ENCODE assay signal across 1 cellular context in genomic region chr20:33993800-33994623, GRCh38.
TF ChIP-seq lines count a peak whose summit lies in the region.

Gene RALY (plus strand): TSS chr20:33993911. CDS start chr20:34072075, 78,164 bp downstream.

TF ChIP-seq in IMR-90, 13 proteins besides CTCF, POLR2A, EP300 and RAD21 (continued from another document):
- TF ChIP-seq MAFK (IDR thresholded peaks at IDR 0.05; ENCODE audit: low read depth, low read length) (no peak), MXI1 (IDR thresholded peaks at IDR 0.05; ENCODE audit: borderline replicate concordance, low read depth, low read length) (peak; percentile 54), BHLHE40 (IDR thresholded peaks at IDR 0.05; ENCODE audit: low read depth, low read length) (0 out of 2 replicates have a peak, but pooled peaks have one; percentile 19), MAZ (IDR thresholded peaks at IDR 0.05; ENCODE audit: borderline replicate concordance, low read depth, low read length) (peak; percentile 99), RCOR1 (IDR thresholded peaks at IDR 0.05; ENCODE audit: insufficient replicate concordance, low read length) (peak; percentile 10), USF2 (IDR thresholded peaks at IDR 0.05; ENCODE audit: low read depth, low read length) (no peak)
